ENCODE assay signal across 24 cellular contexts in genomic region chr20:51104960-51105460, GRCh38.
A peak's percentile ranks its signal among the peaks of the same experiment; 100 is the strongest.
DNase-seq lines count a peak whose midpoint lies in the region; ATAC-seq and TF ChIP-seq lines count a peak whose summit lies in the region.
"Had no signal": no experiment of that assay in that cellular context is flagged by ENCODE, and none has a peak within 500 bp of the region (broad histone marks: within the 10 kb centered on the region; RNA-seq: fewer than 3 reads in every experiment).

No MANE protein-coding gene starts in this region.

- ATAC-seq in omental fat pad (ENCODE audit: low FRiP score) = peak; percentile 34
- ATAC-seq: A549; CD8-positive, alpha-beta T cell; T-cell had no signal

- DNase-seq in AG10803 (ENCODE audit: low read depth) (peak; percentile 23), SKM-1 (lab: John Stamatoyannopoulos, UW; ENCODE audit: unreplicated experiment) (peak; percentile 13), fibroblast of pulmonary artery (ENCODE audit: low read depth) (peak; percentile 16), omental fat pad (ENCODE audit: low spot score) (no peak), erythroblast (lab: John Stamatoyannopoulos, UW) (no peak), D341Med (ENCODE audit: low spot score) (no peak), T-helper 1 cell (no peak)
- DNase-seq: Calu3; CD8-positive, alpha-beta T cell; GM23248; HCEC 1CT; IMR-90; NCI-H1417; NCI-H1694 treated with DMSO at 0.1 percent for 48 hours; NCI-H2081 treated with DMSO at 0.1 percent for 48 hours; NCI-H2171 treated with DMSO at 0.1 percent for 48 hours; NCI-H446; NCI-H526 treated with DMSO at 0.1 percent for 48 hours; OCI-M1; SHP77; SK-N-SH; T-cell had no signal

- TF ChIP-seq CTCF in AG10803 (conservative IDR thresholded peaks at IDR 0.05; ENCODE audit: low read length) (no peak), fibroblast of pulmonary artery (IDR thresholded peaks at IDR 0.05; ENCODE audit: low read length, missing control alignments) (no peak), omental fat pad (IDR thresholded peaks at IDR 0.05) (no peak)

- TF ChIP-seq POLR2A in erythroblast (IDR thresholded peaks at IDR 0.05; ENCODE audit: low read length) = no peak

- H3K4me3 ChIP-seq in AG10803 (ENCODE audit: low read length) (no peak overlapping the region), fibroblast of pulmonary artery (replicated peaks; ENCODE audit: low read depth, low read length) (no peak overlapping the region)
- H3K4me3 ChIP-seq: A549; BLaER1 treated with 17β-estradiol and CSF1 and Interleukin-3, amounts not matched to agents 10 nM and 100 nM; GM23248 had no signal

Comparison
In these comparisons a context has a peak if more than half of its experiments do, and no peak if none do; other contexts are left out.
1. DNase-seq: peak in AG10803 (single experiment), SKM-1 (single experiment) and fibroblast of pulmonary artery (single experiment); none in omental fat pad (single experiment), erythroblast (0 of 2), D341Med (single experiment) and T-helper 1 cell (0 of 5).